13 cellular contexts compared by ENCODE assay signal in the genomic region with DNA sequence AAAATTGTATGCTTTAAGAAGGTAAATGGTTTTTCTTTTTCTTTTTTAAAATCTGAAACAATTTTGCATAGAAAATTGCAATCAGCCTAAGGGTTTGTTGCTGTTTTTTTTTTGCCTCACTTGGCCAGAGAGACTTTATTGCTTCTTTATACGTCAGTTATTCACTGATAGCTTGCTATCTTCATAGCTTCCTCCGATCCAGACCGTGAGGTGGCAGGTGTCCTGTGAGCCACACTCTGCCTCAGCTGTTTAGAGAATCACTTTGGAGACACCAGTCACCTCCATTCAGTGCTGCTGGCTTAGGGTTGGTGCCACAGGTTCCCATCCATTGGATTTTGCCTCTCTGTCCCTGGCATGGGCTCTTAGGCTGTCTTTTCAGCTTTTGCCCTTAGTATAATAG.
A peak's percentile ranks its signal among the peaks of the same experiment; 100 is the strongest.
DNase-seq lines count a peak whose midpoint lies in the region; ATAC-seq and TF ChIP-seq lines count a peak whose summit lies in the region.
"Had no signal": no experiment of that assay in that cellular context is flagged by ENCODE, and none has a peak within 500 bp of the region (broad histone marks: within the 10 kb centered on the region; RNA-seq: fewer than 3 reads in every experiment).

No MANE protein-coding gene starts in this region.

- no peaks in the 10 kb centered on the region for H3F3A ChIP-seq in SK-N-SH (replicated peaks; ENCODE audit: insufficient read depth)

- intact Hi-C loops in dendritic cell treated with granulocyte-macrophage colony-stimulating factor and Interleukin-4, amounts not matched to agents 40 ng/mL and 50 ng/mL, for 4 days (cut with micrococcal nuclease), result loop anchor here (5.0 to 10.0 kb wide), 2 partner anchors 65 to 163 kb away; partner anchors contain the start of gene KIF11
- intact Hi-C loops in mucosa of descending colon (cut with DNase I, micrococcal nuclease), result no loop called here
- intact Hi-C loops in upper lobe of right lung (cut with DNase I), result no loop called here
- intact Hi-C loops in body of pancreas (cut with DNase I), result no loop called here

- ATAC-seq in SK-N-SH treated with all-trans-retinoic acid at 6 μM for 48 hours (no peak), mucosa of descending colon (peak; percentile 35), upper lobe of right lung (no peak), HG03196 (IDR thresholded peaks at IDR 0.05; ENCODE audit: unreplicated experiment) (no peak), body of pancreas (no peak)

- H4K20me1 ChIP-seq in SK-N-SH (ENCODE audit: insufficient read depth), result no peaks in the 10 kb centered on the region

- H3K27me3 ChIP-seq in SK-N-SH (ENCODE audit: insufficient read depth) (no peaks in the 10 kb centered on the region), upper lobe of right lung (no peaks in the 10 kb centered on the region), body of pancreas (no peaks in the 10 kb centered on the region)
- H3K27me3 ChIP-seq: suprapubic skin had no signal

- WGBS in SK-N-SH (ENCODE audit: low lambda C conversion rate), result 84% methylated on average over 3 of the region's 3 CpGs
- WGBS in body of pancreas, 2 donors, result 66 to 86% methylated on average over 3 of the region's 3 CpGs

- H3K4me3 ChIP-seq in SK-N-SH (ENCODE audit: low read depth in 2 of 2, low read length in 1 of 2), result no peak overlapping the region
- H3K4me3 ChIP-seq in mucosa of descending colon, result no peak overlapping the region
- H3K4me3 ChIP-seq in upper lobe of right lung, result no peak overlapping the region
- H3K4me3 ChIP-seq in body of pancreas, result no peak overlapping the region
- H3K4me3 ChIP-seq: suprapubic skin had no signal

- H3K9me3 ChIP-seq in SK-N-SH (no peaks in the 10 kb centered on the region), mucosa of descending colon (no peaks in the 10 kb centered on the region), upper lobe of right lung (no peaks in the 10 kb centered on the region), body of pancreas (no peaks in the 10 kb centered on the region)
- H3K9me3 ChIP-seq: suprapubic skin had no signal

- H3K27ac ChIP-seq in SK-N-SH (ENCODE audit: low read depth in 2 of 2, low read length in 1 of 2) (no peak overlapping the region), upper lobe of right lung (peak overlapping the region; percentile 59), body of pancreas (no peak overlapping the region)
- H3K27ac ChIP-seq: suprapubic skin had no signal

- TF ChIP-seq RAD21 in SK-N-SH (IDR thresholded peaks at IDR 0.05; ENCODE audit: low read length), result no peak

- DNase-seq in SK-N-SH (no peak), mucosa of descending colon (peak in 1 of 3 donors; percentile 10), upper lobe of right lung (no peak), body of pancreas (no peak)
- DNase-seq in stimulated activated CD4-positive, alpha-beta T cell treated with anti-CD3 and anti-CD28 coated beads, Interleukin-1b, Interleukin-23, amount 100 ng/mL, for 48 hours, result no peak
- DNase-seq: 8988T; activated CD4-positive, alpha-beta T cell treated with anti-CD3 and anti-CD28 coated beads for 4 hours; NCI-H146; NCI-H748 treated with DMSO at 0.1 percent for 48 hours had no signal

- H3K36me3 Mint-ChIP-seq in dendritic cell treated with granulocyte-macrophage colony-stimulating factor and Interleukin-4, amounts not matched to agents 40 ng/mL and 50 ng/mL, for 4 days (ENCODE audit: low read depth), result peaks cover 7% of the 10 kb centered on the region

- no peak overlapping the region for H3K4me3 Mint-ChIP-seq in dendritic cell treated with granulocyte-macrophage colony-stimulating factor and Interleukin-4, amounts not matched to agents 40 ng/mL and 50 ng/mL, for 4 days

- no peak for TF ChIP-seq POLR2A in body of pancreas (IDR thresholded peaks at IDR 0.05)

- H3K4me1 Mint-ChIP-seq in dendritic cell treated with granulocyte-macrophage colony-stimulating factor and Interleukin-4, amounts not matched to agents 40 ng/mL and 50 ng/mL, for 4 days (ENCODE audit: low read depth), result peaks cover 59% of the 10 kb centered on the region

- H3K9me2 ChIP-seq in SK-N-SH, result no peaks in the 10 kb centered on the region

- TF ChIP-seq CTCF in SK-N-SH (IDR thresholded peaks at IDR 0.05), result no peak
- no peak for TF ChIP-seq CTCF in mucosa of descending colon (IDR thresholded peaks at IDR 0.05)
- TF ChIP-seq CTCF in upper lobe of right lung (IDR thresholded peaks at IDR 0.05), result no peak
- no peak for TF ChIP-seq CTCF in body of pancreas (IDR thresholded peaks at IDR 0.05)

- no peak for TF ChIP-seq EP300 in SK-N-SH (IDR thresholded peaks at IDR 0.05; ENCODE audit: borderline replicate concordance in 1 of 2, low read depth in 1 of 2, low read length in 1 of 2)

- peaks cover 8% of the 10 kb centered on the region for H3K9me3 Mint-ChIP-seq in dendritic cell treated with granulocyte-macrophage colony-stimulating factor and Interleukin-4, amounts not matched to agents 40 ng/mL and 50 ng/mL, for 4 days

- H3K27ac Mint-ChIP-seq in dendritic cell treated with granulocyte-macrophage colony-stimulating factor and Interleukin-4, amounts not matched to agents 40 ng/mL and 50 ng/mL, for 4 days, result peak overlapping the region; percentile 88

- H3K27me3 Mint-ChIP-seq in dendritic cell treated with granulocyte-macrophage colony-stimulating factor and Interleukin-4, amounts not matched to agents 40 ng/mL and 50 ng/mL, for 4 days, result no peaks in the 10 kb centered on the region

- no peak overlapping the region for H3K9ac ChIP-seq in SK-N-SH

- no peaks in the 10 kb centered on the region for H3K36me3 ChIP-seq in SK-N-SH (replicated peaks in 1 of 2; ENCODE audit: control insufficient read depth in 1 of 2, insufficient read depth in 2 of 2, low read length in 1 of 2)
- no peaks in the 10 kb centered on the region for H3K36me3 ChIP-seq in mucosa of descending colon (ENCODE audit: low read depth)
- no peaks in the 10 kb centered on the region for H3K36me3 ChIP-seq in upper lobe of right lung
- no peaks in the 10 kb centered on the region for H3K36me3 ChIP-seq in body of pancreas (replicated peaks in 1 of 2; ENCODE audit: insufficient read depth in 1 of 2, low read depth in 2 of 2)
- H3K36me3 ChIP-seq: suprapubic skin had no signal

- H3K79me2 ChIP-seq in SK-N-SH (ENCODE audit: insufficient read depth), result no peaks in the 10 kb centered on the region

- CTCF ChIA-PET in SK-N-SH (lab: Yijun Ruan, JAX), result no interaction called here

- H3K4me2 ChIP-seq in SK-N-SH, result no peak overlapping the region

- POLR2A ChIA-PET in SK-N-SH (lab: Yijun Ruan, JAX), result no interaction called here

- H3K4me1 ChIP-seq in SK-N-SH (ENCODE audit: control insufficient read depth in 1 of 2, insufficient read depth in 2 of 2, low read depth in 1 of 2, low read length in 1 of 2), result peaks cover 0 to 6% of the 10 kb centered on the region in 2 experiments; a peak in 1 of 4 replicates
- peaks cover 19% of the 10 kb centered on the region for H3K4me1 ChIP-seq in mucosa of descending colon (ENCODE audit: low read depth)
- peaks cover 24% of the 10 kb centered on the region for H3K4me1 ChIP-seq in upper lobe of right lung
- no peaks in the 10 kb centered on the region for H3K4me1 ChIP-seq in body of pancreas
- H3K4me1 ChIP-seq: suprapubic skin had no signal

- H2AFZ ChIP-seq in SK-N-SH (ENCODE audit: low read depth), result 0 out of 2 replicates have a peak overlapping the region, but pooled peaks have one; percentile 33

TF ChIP-seq in SK-N-SH, 30 proteins besides CTCF, POLR2A, EP300 and RAD21 (continues in another document):
- TF ChIP-seq RCOR1 (IDR thresholded peaks at IDR 0.05; ENCODE audit: low read length), result no peak

TF ChIP-seq in SK-N-SH treated with all-trans-retinoic acid at 6 μM for 48 hours, 23 proteins besides CTCF, POLR2A, EP300 and RAD21 (continues in another document):
- no peak for TF ChIP-seq TOX (CRISPR knock-in tag; IDR thresholded peaks at IDR 0.05; ENCODE audit: borderline replicate concordance)
- TF ChIP-seq PATZ1 (CRISPR knock-in tag; IDR thresholded peaks at IDR 0.05; ENCODE audit: borderline replicate concordance), result no peak
- TF ChIP-seq ESRRG (CRISPR knock-in tag; IDR thresholded peaks at IDR 0.05), result no peak
- no peak for TF ChIP-seq BACH2 (CRISPR knock-in tag; IDR thresholded peaks at IDR 0.05; ENCODE audit: borderline replicate concordance)
- no peak for TF ChIP-seq TCF4 (CRISPR knock-in tag; IDR thresholded peaks at IDR 0.05; ENCODE audit: borderline replicate concordance)
- TF ChIP-seq CSRNP3 (CRISPR knock-in tag; IDR thresholded peaks at IDR 0.05), result no peak
- TF ChIP-seq ZNF565 (CRISPR knock-in tag; conservative IDR thresholded peaks at IDR 0.05; ENCODE audit: low read depth), result no peak
